ENCODE assay signal across 3 cellular contexts in the genomic region with DNA sequence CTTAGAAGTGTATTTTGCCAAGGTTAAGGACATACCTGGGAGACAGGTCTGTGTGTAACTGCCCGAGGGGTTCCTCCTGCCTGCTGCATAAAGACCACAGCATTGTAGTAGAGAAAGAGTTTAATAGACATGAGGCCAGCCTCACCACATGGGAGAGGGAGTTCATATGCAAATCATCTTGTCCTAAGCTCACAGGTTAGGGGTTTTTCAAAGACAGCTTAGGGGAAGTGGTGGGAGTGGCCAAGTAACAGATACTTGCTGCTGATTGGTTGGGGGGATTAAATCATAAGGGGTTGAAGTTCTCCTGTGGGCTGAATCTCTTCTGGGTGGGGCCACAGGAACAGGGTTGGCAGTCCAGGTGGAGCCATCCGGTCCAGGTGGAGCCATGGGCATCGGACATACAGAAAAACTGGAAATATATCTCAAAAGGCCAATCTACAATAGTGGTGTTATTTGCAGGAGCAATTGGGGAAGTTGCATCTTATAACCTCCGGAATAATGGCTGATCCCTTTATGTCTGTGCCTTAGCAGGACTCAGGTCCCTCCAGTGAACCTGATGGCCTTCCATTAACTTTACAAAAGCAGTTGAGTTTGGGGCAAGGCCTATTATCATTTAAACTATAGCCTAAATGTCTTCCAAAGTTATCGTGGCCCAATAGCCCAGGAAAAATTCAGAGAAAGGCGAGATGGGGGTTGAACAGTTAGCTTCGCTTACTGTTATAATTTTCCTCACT.
TF ChIP-seq lines count a peak whose summit lies in the region.

No MANE protein-coding gene starts in this region.

TF ChIP-seq in GM23338, 12 proteins besides CTCF, POLR2A, EP300 and RAD21 (continues in another document):
- TF ChIP-seq ZNF114 (CRISPR knock-in tag; IDR thresholded peaks at IDR 0.05): no peak
- TF ChIP-seq, protein P1, sequence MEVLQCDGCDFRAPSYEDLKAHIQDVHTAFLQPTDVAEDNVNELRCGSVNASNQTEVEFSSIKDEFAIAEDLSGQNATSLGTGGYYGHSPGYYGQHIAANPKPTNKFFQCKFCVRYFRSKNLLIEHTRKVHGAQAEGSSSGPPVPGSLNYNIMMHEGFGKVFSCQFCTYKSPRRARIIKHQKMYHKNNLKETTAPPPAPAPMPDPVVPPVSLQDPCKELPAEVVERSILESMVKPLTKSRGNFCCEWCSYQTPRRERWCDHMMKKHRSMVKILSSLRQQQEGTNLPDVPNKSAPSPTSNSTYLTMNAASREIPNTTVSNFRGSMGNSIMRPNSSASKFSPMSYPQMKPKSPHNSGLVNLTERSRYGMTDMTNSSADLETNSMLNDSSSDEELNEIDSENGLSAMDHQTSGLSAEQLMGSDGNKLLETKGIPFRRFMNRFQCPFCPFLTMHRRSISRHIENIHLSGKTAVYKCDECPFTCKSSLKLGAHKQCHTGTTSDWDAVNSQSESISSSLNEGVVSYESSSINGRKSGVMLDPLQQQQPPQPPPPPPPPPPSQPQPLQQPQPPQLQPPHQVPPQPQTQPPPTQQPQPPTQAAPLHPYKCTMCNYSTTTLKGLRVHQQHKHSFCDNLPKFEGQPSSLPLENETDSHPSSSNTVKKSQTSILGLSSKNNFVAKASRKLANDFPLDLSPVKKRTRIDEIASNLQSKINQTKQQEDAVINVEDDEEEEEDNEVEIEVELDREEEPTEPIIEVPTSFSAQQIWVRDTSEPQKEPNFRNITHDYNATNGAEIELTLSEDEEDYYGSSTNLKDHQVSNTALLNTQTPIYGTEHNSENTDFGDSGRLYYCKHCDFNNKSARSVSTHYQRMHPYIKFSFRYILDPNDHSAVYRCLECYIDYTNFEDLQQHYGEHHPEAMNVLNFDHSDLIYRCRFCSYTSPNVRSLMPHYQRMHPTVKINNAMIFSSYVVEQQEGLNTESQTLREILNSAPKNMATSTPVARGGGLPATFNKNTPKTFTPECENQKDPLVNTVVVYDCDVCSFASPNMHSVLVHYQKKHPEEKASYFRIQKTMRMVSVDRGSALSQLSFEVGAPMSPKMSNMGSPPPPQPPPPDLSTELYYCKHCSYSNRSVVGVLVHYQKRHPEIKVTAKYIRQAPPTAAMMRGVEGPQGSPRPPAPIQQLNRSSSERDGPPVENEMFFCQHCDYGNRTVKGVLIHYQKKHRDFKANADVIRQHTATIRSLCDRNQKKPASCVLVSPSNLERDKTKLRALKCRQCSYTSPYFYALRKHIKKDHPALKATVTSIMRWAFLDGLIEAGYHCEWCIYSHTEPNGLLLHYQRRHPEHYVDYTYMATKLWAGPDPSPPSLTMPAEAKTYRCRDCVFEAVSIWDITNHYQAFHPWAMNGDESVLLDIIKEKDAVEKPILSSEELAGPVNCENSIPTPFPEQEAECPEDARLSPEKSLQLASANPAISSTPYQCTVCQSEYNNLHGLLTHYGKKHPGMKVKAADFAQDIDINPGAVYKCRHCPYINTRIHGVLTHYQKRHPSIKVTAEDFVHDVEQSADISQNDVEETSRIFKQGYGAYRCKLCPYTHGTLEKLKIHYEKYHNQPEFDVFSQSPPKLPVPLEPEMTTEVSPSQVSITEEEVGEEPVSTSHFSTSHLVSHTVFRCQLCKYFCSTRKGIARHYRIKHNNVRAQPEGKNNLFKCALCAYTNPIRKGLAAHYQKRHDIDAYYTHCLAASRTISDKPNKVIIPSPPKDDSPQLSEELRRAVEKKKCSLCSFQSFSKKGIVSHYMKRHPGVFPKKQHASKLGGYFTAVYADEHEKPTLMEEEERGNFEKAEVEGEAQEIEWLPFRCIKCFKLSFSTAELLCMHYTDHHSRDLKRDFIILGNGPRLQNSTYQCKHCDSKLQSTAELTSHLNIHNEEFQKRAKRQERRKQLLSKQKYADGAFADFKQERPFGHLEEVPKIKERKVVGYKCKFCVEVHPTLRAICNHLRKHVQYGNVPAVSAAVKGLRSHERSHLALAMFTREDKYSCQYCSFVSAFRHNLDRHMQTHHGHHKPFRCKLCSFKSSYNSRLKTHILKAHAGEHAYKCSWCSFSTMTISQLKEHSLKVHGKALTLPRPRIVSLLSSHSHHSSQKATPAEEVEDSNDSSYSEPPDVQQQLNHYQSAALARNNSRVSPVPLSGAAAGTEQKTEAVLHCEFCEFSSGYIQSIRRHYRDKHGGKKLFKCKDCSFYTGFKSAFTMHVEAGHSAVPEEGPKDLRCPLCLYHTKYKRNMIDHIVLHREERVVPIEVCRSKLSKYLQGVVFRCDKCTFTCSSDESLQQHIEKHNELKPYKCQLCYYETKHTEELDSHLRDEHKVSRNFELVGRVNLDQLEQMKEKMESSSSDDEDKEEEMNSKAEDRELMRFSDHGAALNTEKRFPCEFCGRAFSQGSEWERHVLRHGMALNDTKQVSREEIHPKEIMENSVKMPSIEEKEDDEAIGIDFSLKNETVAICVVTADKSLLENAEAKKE (CRISPR knock-in tag; IDR thresholded peaks at IDR 0.05): 0 out of 2 replicates have a peak, but pooled peaks have one; percentile 8

TF ChIP-seq in IMR-90, 13 proteins besides CTCF, POLR2A, EP300 and RAD21:
- no peak for TF ChIP-seq RFX5 (IDR thresholded peaks at IDR 0.05; ENCODE audit: low read depth, low read length)
- TF ChIP-seq, protein P2, sequence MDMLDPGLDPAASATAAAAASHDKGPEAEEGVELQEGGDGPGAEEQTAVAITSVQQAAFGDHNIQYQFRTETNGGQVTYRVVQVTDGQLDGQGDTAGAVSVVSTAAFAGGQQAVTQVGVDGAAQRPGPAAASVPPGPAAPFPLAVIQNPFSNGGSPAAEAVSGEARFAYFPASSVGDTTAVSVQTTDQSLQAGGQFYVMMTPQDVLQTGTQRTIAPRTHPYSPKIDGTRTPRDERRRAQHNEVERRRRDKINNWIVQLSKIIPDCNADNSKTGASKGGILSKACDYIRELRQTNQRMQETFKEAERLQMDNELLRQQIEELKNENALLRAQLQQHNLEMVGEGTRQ (IDR thresholded peaks at IDR 0.05; ENCODE audit: low read depth, low read length): no peak
- TF ChIP-seq CEBPB (IDR thresholded peaks at IDR 0.05; ENCODE audit: low read depth, low read length): no peak
- no peak for TF ChIP-seq BHLHE40 (IDR thresholded peaks at IDR 0.05; ENCODE audit: low read depth, low read length)
TF ChIP-seq in IMR-90: peak in this region for 0.

TF ChIP-seq in WTC11, 78 proteins besides CTCF, POLR2A, EP300 and RAD21:
- TF ChIP-seq, protein P3, sequence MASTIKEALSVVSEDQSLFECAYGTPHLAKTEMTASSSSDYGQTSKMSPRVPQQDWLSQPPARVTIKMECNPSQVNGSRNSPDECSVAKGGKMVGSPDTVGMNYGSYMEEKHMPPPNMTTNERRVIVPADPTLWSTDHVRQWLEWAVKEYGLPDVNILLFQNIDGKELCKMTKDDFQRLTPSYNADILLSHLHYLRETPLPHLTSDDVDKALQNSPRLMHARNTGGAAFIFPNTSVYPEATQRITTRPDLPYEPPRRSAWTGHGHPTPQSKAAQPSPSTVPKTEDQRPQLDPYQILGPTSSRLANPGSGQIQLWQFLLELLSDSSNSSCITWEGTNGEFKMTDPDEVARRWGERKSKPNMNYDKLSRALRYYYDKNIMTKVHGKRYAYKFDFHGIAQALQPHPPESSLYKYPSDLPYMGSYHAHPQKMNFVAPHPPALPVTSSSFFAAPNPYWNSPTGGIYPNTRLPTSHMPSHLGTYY (CRISPR knock-in tag; IDR thresholded peaks at IDR 0.05): no peak
- TF ChIP-seq GTF2I (CRISPR knock-in tag; conservative IDR thresholded peaks at IDR 0.05): no peak
- no peak for TF ChIP-seq RELA (CRISPR knock-in tag; IDR thresholded peaks at IDR 0.05; ENCODE audit: borderline replicate concordance)
- TF ChIP-seq, protein P4, sequence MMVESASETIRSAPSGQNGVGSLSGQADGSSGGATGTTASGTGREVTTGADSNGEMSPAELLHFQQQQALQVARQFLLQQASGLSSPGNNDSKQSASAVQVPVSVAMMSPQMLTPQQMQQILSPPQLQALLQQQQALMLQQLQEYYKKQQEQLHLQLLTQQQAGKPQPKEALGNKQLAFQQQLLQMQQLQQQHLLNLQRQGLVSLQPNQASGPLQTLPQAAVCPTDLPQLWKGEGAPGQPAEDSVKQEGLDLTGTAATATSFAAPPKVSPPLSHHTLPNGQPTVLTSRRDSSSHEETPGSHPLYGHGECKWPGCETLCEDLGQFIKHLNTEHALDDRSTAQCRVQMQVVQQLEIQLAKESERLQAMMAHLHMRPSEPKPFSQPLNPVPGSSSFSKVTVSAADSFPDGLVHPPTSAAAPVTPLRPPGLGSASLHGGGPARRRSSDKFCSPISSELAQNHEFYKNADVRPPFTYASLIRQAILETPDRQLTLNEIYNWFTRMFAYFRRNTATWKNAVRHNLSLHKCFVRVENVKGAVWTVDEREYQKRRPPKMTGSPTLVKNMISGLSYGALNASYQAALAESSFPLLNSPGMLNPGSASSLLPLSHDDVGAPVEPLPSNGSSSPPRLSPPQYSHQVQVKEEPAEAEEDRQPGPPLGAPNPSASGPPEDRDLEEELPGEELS (CRISPR knock-in tag; IDR thresholded peaks at IDR 0.05): peak; percentile 76; the same call in 1 of the 2 replicates
- TF ChIP-seq EMX1 (CRISPR knock-in tag; IDR thresholded peaks at IDR 0.05): no peak
- TF ChIP-seq, protein P5, sequence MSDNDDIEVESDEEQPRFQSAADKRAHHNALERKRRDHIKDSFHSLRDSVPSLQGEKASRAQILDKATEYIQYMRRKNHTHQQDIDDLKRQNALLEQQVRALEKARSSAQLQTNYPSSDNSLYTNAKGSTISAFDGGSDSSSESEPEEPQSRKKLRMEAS (CRISPR knock-in tag; IDR thresholded peaks at IDR 0.05): peak; percentile 66; the same call in 1 of the 2 replicates
- no peak for TF ChIP-seq CREM (CRISPR knock-in tag; IDR thresholded peaks at IDR 0.05)
- TF ChIP-seq JAZF1 (CRISPR knock-in tag; IDR thresholded peaks at IDR 0.05): no peak
- TF ChIP-seq CREB1 (CRISPR knock-in tag; IDR thresholded peaks at IDR 0.05): no peak
- no peak for TF ChIP-seq GRHL2 (CRISPR knock-in tag; IDR thresholded peaks at IDR 0.05; ENCODE audit: insufficient replicate concordance, severe bottlenecking)
- TF ChIP-seq ZNF232 (CRISPR knock-in tag; IDR thresholded peaks at IDR 0.05): no peak
- no peak for TF ChIP-seq JUN (CRISPR knock-in tag; IDR thresholded peaks at IDR 0.05)
- no peak for TF ChIP-seq KAT7 (CRISPR knock-in tag; IDR thresholded peaks at IDR 0.05; ENCODE audit: borderline replicate concordance)
- peak; percentile 74; the same call in 1 of the 2 replicates for TF ChIP-seq FOXK1 (CRISPR knock-in tag; IDR thresholded peaks at IDR 0.05)
- no peak for TF ChIP-seq NFE2L1 (CRISPR knock-in tag; IDR thresholded peaks at IDR 0.05)
- no peak for TF ChIP-seq PRRX2 (CRISPR knock-in tag; IDR thresholded peaks at IDR 0.05)
- no peak for TF ChIP-seq HMGA2 (CRISPR knock-in tag; IDR thresholded peaks at IDR 0.05)
- TF ChIP-seq, protein P6, sequence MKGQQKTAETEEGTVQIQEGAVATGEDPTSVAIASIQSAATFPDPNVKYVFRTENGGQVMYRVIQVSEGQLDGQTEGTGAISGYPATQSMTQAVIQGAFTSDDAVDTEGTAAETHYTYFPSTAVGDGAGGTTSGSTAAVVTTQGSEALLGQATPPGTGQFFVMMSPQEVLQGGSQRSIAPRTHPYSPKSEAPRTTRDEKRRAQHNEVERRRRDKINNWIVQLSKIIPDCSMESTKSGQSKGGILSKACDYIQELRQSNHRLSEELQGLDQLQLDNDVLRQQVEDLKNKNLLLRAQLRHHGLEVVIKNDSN (CRISPR knock-in tag; IDR thresholded peaks at IDR 0.05): peak; percentile 24; the same call in 1 of the 2 replicates
- peak; percentile 90; the same call in 1 of the 2 replicates for TF ChIP-seq TEAD1 (CRISPR knock-in tag; IDR thresholded peaks at IDR 0.05)
- 0 out of 2 replicates have a peak, but pooled peaks have one; percentile 13 for TF ChIP-seq ZBTB21 (CRISPR knock-in tag; IDR thresholded peaks at IDR 0.05; ENCODE audit: borderline replicate concordance)
